In genomic region chr15:81293728-81294500, GRCh38 we compare ENCODE assay signal across 9 cellular contexts. TPM values are rescaled to one million over a fixed set of nuclear protein-coding genes. Genes with fewer than 3 reads are reported as not detected.
DNase-seq lines count a peak whose midpoint lies in the region; ATAC-seq, FAIRE-seq and TF ChIP-seq lines count a peak whose summit lies in the region.
"Had no signal": no experiment of that assay in that cellular context is flagged by ENCODE, and none has a peak within 500 bp of the region (broad histone marks: within the 10 kb centered on the region; RNA-seq: fewer than 3 reads in every experiment).

No MANE protein-coding gene starts in this region.

- no peak for FAIRE-seq in H54 (lab: Jason Lieb, UNC)

- H3K4me1 Mint-ChIP-seq in memory B cell: peaks cover 61% of the 10 kb centered on the region
- H3K4me1 Mint-ChIP-seq in type B pancreatic cell (ENCODE audit: unreplicated experiment): peaks cover 8% of the 10 kb centered on the region

- peaks cover 30% of the 10 kb centered on the region for H3K36me3 Mint-ChIP-seq in memory B cell
- H3K36me3 Mint-ChIP-seq in type B pancreatic cell: no peaks in the 10 kb centered on the region

- DNase-seq in Kasumi-1 (lab: John Stamatoyannopoulos, UW) (peak; percentile 90 to 93), memory B cell (ENCODE audit: low spot score in 2 of 2) (peak; percentile 80 to 82), type B pancreatic cell (ENCODE audit: extremely low spot score, unreplicated experiment) (no peak), H54 (ENCODE audit: insufficient read length, low spot score) (no peak), NCI-H2029 (lab: John Stamatoyannopoulos, UW) (no peak)
- peak; percentile 59 for DNase-seq in activated CD8-positive, alpha-beta memory T cell treated with anti-CD3 and anti-CD28 coated beads, Interleukin-2, amount 50 U/mL, for 24 hours (ENCODE audit: extremely low read depth)

- H3K4me3 ChIP-seq in GM08714 (ENCODE audit: low read length): peak overlapping the region; percentile 70; the same call in 1 of the 2 replicates

- TF ChIP-seq CTCF in type B pancreatic cell (conservative IDR thresholded peaks at IDR 0.05): peak; percentile 26

- H3K9me3 Mint-ChIP-seq in memory B cell (no peaks in the 10 kb centered on the region), type B pancreatic cell (no peaks in the 10 kb centered on the region)

- no peak for TF ChIP-seq POLR2A in H54 (IDR thresholded peaks at IDR 0.05; ENCODE audit: low read depth, low read length)

- H3K27me3 Mint-ChIP-seq in memory B cell (no peaks in the 10 kb centered on the region), type B pancreatic cell (peaks cover 5% of the 10 kb centered on the region)

- peak overlapping the region; percentile 95 for H3K27ac Mint-ChIP-seq in memory B cell
- H3K27ac Mint-ChIP-seq in type B pancreatic cell: no peak overlapping the region

- ATAC-seq in GM21528 (IDR thresholded peaks at IDR 0.05; ENCODE audit: low FRiP score, unreplicated experiment) (peak; percentile 69), memory B cell (ENCODE audit: low read depth) (peak; percentile 69)
- ATAC-seq: HCT116 had no signal

- peak overlapping the region; percentile 99 for H3K4me3 Mint-ChIP-seq in memory B cell
- H3K4me3 Mint-ChIP-seq in type B pancreatic cell: no peak overlapping the region

RNA-seq across cellular contexts. Expression of gene STARD5, which starts 30.0 kb away (rescaled TPM):
- 7.8 and 15.1 TPM in 2 replicates for total RNA-seq in type B pancreatic cell (ENCODE audit: low replicate concordance)

Comparison
In these comparisons a context has a peak if more than half of its experiments do, and no peak if none do; other contexts are left out.
1. DNase-seq: peak in Kasumi-1 (2 of 2), activated CD8-positive, alpha-beta memory T cell treated with anti-CD3 and anti-CD28 coated beads, Interleukin-2, amount 50 U/mL, for 24 hours (single experiment) and memory B cell (2 of 2); none in type B pancreatic cell (single experiment), H54 (single experiment) and NCI-H2029 (single experiment).